Comparison of ENCODE assay signal across 1 cellular context in genomic region chr12:65960820-65961691, GRCh38.
A peak's percentile ranks its signal among the peaks of the same experiment; 100 is the strongest.
TF ChIP-seq lines count a peak whose summit lies in the region.

No MANE protein-coding gene starts in this region.

TF ChIP-seq in HepG2, 621 proteins besides CTCF, POLR2A, EP300 and RAD21 (continued from another document and continues in another):
- TF ChIP-seq TARDBP (CRISPR knock-in tag; IDR thresholded peaks at IDR 0.05) (peak; percentile 87; the same call in 1 of the 2 replicates), TSC22D2 (CRISPR knock-in tag; IDR thresholded peaks at IDR 0.05; ENCODE audit: borderline replicate concordance) (no peak), SETDB1 (CRISPR knock-in tag; IDR thresholded peaks at IDR 0.05; ENCODE audit: borderline replicate concordance) (no peak), MAFK (conservative IDR thresholded peaks at IDR 0.05 in 1 of 2, IDR thresholded peaks at IDR 0.05 in 1 of 2; ENCODE audit: low read length in 2 of 2) (no peak), RERE (CRISPR knock-in tag; IDR thresholded peaks at IDR 0.05; ENCODE audit: low read depth) (peak; percentile 55; the same call in 1 of the 2 replicates), WIZ (CRISPR knock-in tag; IDR thresholded peaks at IDR 0.05) (no peak), HOMEZ (CRISPR knock-in tag; IDR thresholded peaks at IDR 0.05; ENCODE audit: low read depth) (peak; percentile 83; the same call in 1 of the 2 replicates), ZFAT (CRISPR knock-in tag; conservative IDR thresholded peaks at IDR 0.05) (no peak), IRX3 (CRISPR knock-in tag; IDR thresholded peaks at IDR 0.05; ENCODE audit: borderline replicate concordance, low read depth) (no peak), ZNF20 (CRISPR knock-in tag; IDR thresholded peaks at IDR 0.05) (no peak), ZNF710 (CRISPR knock-in tag; IDR thresholded peaks at IDR 0.05; ENCODE audit: borderline replicate concordance) (peak; percentile 67; the same call in 1 of the 2 replicates), ZNF496 (CRISPR knock-in tag; IDR thresholded peaks at IDR 0.05; ENCODE audit: insufficient replicate concordance) (no peak), ZNF12 (CRISPR knock-in tag; IDR thresholded peaks at IDR 0.05) (peak; percentile 53; the same call in 1 of the 2 replicates), FOXJ3 (CRISPR knock-in tag; IDR thresholded peaks at IDR 0.05; ENCODE audit: borderline replicate concordance) (peak; percentile 50; the same call in 1 of the 2 replicates), ZBTB21 (CRISPR knock-in tag; IDR thresholded peaks at IDR 0.05) (no peak), U2AF1 (optimal IDR thresholded peaks at IDR 0.05; ENCODE audit: low read depth, low read length) (no peak), BORCS8-MEF2B (CRISPR knock-in tag; IDR thresholded peaks at IDR 0.05) (peak; percentile 51; the same call in 1 of the 2 replicates), ZNF646 (CRISPR knock-in tag; IDR thresholded peaks at IDR 0.05) (no peak), SMC3 (IDR thresholded peaks at IDR 0.05; ENCODE audit: low read length) (peak; percentile 32; the same call in 1 of the 2 replicates), GPN1 (CRISPR knock-in tag; IDR thresholded peaks at IDR 0.05; ENCODE audit: borderline replicate concordance) (no peak), ZNF263 (CRISPR knock-in tag; IDR thresholded peaks at IDR 0.05) (no peak), TAF15 (IDR thresholded peaks at IDR 0.05; ENCODE audit: low read depth, low read length, poor library complexity, severe bottlenecking) (no peak), SMAD3 (CRISPR knock-in tag; IDR thresholded peaks at IDR 0.05) (no peak), ZBED4 (CRISPR knock-in tag; IDR thresholded peaks at IDR 0.05; ENCODE audit: borderline replicate concordance) (no peak), ZNF841 (CRISPR knock-in tag; IDR thresholded peaks at IDR 0.05; ENCODE audit: borderline replicate concordance) (no peak), TOE1 (CRISPR knock-in tag; IDR thresholded peaks at IDR 0.05) (no peak), KDM2A (CRISPR knock-in tag; IDR thresholded peaks at IDR 0.05; ENCODE audit: borderline replicate concordance, low read depth) (no peak), ZFP90 (CRISPR knock-in tag; IDR thresholded peaks at IDR 0.05; ENCODE audit: borderline replicate concordance) (no peak), ATF4 (CRISPR knock-in tag; IDR thresholded peaks at IDR 0.05) (no peak)
